22 cellular contexts compared by ENCODE assay signal in the genomic region with DNA sequence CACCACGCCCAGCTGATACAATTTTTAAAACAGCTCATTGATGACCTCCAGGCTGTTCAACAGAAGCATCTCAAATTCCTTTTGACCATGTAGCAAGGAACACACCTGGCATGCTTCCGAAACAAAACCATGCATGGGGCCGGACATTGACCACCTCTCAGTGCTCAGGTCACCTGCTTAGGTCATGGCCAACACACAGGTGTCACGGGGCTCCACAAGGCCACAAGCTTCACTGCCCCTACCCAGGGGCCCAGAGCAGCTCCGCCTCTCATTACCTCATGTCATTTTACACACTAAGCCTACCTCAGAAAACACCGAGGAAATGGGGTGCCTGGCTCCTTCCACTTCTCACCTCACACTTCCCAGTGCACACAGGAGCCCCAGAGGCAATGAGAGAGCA. TPM values are rescaled to one million over a fixed set of nuclear protein-coding genes. Genes with fewer than 3 reads are reported as not detected.
DNase-seq lines count a peak whose midpoint lies in the region; ATAC-seq and TF ChIP-seq lines count a peak whose summit lies in the region.
"Had no signal": no experiment of that assay in that cellular context is flagged by ENCODE, and none has a peak within 500 bp of the region (broad histone marks: within the 10 kb centered on the region; RNA-seq: fewer than 3 reads in every experiment).

No MANE protein-coding gene starts in this region.

- H3K27ac ChIP-seq in C4-2B: peak overlapping the region; percentile 74
- H3K27ac ChIP-seq in WERI-Rb-1: peak overlapping the region; percentile 95
- H3K27ac ChIP-seq in neuronal stem cell (replicated peaks; ENCODE audit: low read length): no peak overlapping the region
- H3K27ac ChIP-seq: A549 had no signal

- peak overlapping the region; percentile 17 for H3K23ac ChIP-seq in neuronal stem cell (ENCODE audit: low read depth, low read length, poor library complexity)

- H2BK15ac ChIP-seq in neuronal stem cell (ENCODE audit: low read length): no peak overlapping the region

- H3K9ac ChIP-seq in neuronal stem cell (ENCODE audit: low read depth, low read length, poor library complexity): no peak overlapping the region

- no CpG with 5 or more reads among the region's 6 CpGs for WGBS in neuronal stem cell (ENCODE audit: extremely low coverage in 2 of 2, insufficient read length in 2 of 2, insufficient replicate concordance in 1 of 2), 2 donors

- DNase-seq in WERI-Rb-1 (no peak), neuronal stem cell (ENCODE audit: low spot score) (no peak), medulla oblongata (ENCODE audit: extremely low spot score) (no peak), COLO668 (lab: John Stamatoyannopoulos, UW; ENCODE audit: unreplicated experiment) (no peak), AML-193 (lab: John Stamatoyannopoulos, UW) (no peak)
- DNase-seq in stimulated activated CD4-positive, alpha-beta T cell treated with anti-CD3 and anti-CD28 coated beads, Interleukin-2, amount 100 ng/mL, for 24 hours: no peak
- DNase-seq: 8988T; ACHN; C1 segment of cervical spinal cord; CD4-positive, CD25-positive, alpha-beta regulatory T cell; CD8-positive, alpha-beta T cell; DMS 273 treated with DMSO at 0.1 percent for 48 hours; DMS79; EL; GDM1; H9 had no signal

- no peak overlapping the region for H2AK5ac ChIP-seq in neuronal stem cell (ENCODE audit: low read depth, low read length)

- no peak for TF ChIP-seq CTCF in C4-2B (conservative IDR thresholded peaks at IDR 0.05)
- TF ChIP-seq CTCF in WERI-Rb-1 (IDR thresholded peaks at IDR 0.05; ENCODE audit: low read depth, low read length): no peak

- H3K27me3 ChIP-seq in WERI-Rb-1 (ENCODE audit: insufficient read depth, low read depth, severe bottlenecking) (no peaks in the 10 kb centered on the region), neuronal stem cell (ENCODE audit: control insufficient read depth in 3 of 3, insufficient read depth in 3 of 3, low read depth in 1 of 3, low read length in 3 of 3) (no peaks in the 10 kb centered on the region)

- peaks cover 0 to 1% of the 10 kb centered on the region in 2 donors for H3K4me1 ChIP-seq in neuronal stem cell (ENCODE audit: control insufficient read depth in 2 of 2, insufficient read depth in 1 of 2, low read depth in 1 of 2, low read length in 2 of 2)
- H3K4me1 ChIP-seq: A549 had no signal

- H3K14ac ChIP-seq in neuronal stem cell (ENCODE audit: low read length): no peak overlapping the region

- H4K91ac ChIP-seq in neuronal stem cell (ENCODE audit: low read depth, low read length, poor library complexity): no peak overlapping the region

- H3K18ac ChIP-seq in neuronal stem cell (ENCODE audit: low read length): no peak overlapping the region

- peaks cover 2% of the 10 kb centered on the region for H3K79me1 ChIP-seq in neuronal stem cell (ENCODE audit: low read depth, low read length)

- H2BK12ac ChIP-seq in neuronal stem cell (ENCODE audit: low read length): no peak overlapping the region

- peak; percentile 7 for ATAC-seq in esophagus mucosa
- ATAC-seq: A549; CD8-positive, alpha-beta T cell; GM12878; GM23338; HCT116 had no signal

- H4K8ac ChIP-seq in neuronal stem cell (ENCODE audit: low read depth, low read length): no peak overlapping the region

- no peak overlapping the region for H2BK120ac ChIP-seq in neuronal stem cell (ENCODE audit: low read depth, low read length)

- H2AFZ ChIP-seq in neuronal stem cell (ENCODE audit: low read length): no peak overlapping the region
- H2AFZ ChIP-seq: GM23338 had no signal

- H3K9me3 ChIP-seq in WERI-Rb-1 (ENCODE audit: severe bottlenecking): no peaks in the 10 kb centered on the region
- no peaks in the 10 kb centered on the region for H3K9me3 ChIP-seq in neuronal stem cell (replicated peaks in 1 of 2; ENCODE audit: control insufficient read depth in 2 of 2, insufficient read depth in 1 of 2, low read depth in 1 of 2, low read length in 2 of 2)
- H3K9me3 ChIP-seq: A549 had no signal

- H3K4me3 ChIP-seq in WERI-Rb-1 (ENCODE audit: low read depth, low read length) (no peak overlapping the region), neuronal stem cell (ENCODE audit: low read length in 2 of 2) (no peak overlapping the region)
- H3K4me3 ChIP-seq: A549, GM12878, GM23338 had no signal

- no peak overlapping the region for H3K4ac ChIP-seq in neuronal stem cell (ENCODE audit: low read length)

- H2BK5ac ChIP-seq in neuronal stem cell (ENCODE audit: low read length): no peak overlapping the region

- H3K4me2 ChIP-seq in neuronal stem cell (ENCODE audit: insufficient read depth, low read length, poor library complexity, severe bottlenecking): no peak overlapping the region
- H3K4me2 ChIP-seq: A549, GM23338 had no signal

- peaks cover 38% of the 10 kb centered on the region for H3K36me3 ChIP-seq in WERI-Rb-1
- H3K36me3 ChIP-seq in neuronal stem cell (replicated peaks in 1 of 2; ENCODE audit: control insufficient read depth in 2 of 2, insufficient read depth in 2 of 2, low read length in 2 of 2): peaks cover 20 to 65% of the 10 kb centered on the region in 2 donors

RNA-seq across cellular contexts. Expression of a gene that starts 26.6 kb away (rescaled TPM):
- 0.36 TPM for total RNA-seq in esophagus mucosa
- 27.0 TPM for polyA plus RNA-seq in neuronal stem cell (2013, experiment 1 of 2)
- polyA plus RNA-seq in neuronal stem cell (2013, experiment 2 of 2): 27.1 TPM

RNA-seq across cellular contexts. Expression of a gene that starts 43.1 kb away (rescaled TPM):
- 31.3 TPM for total RNA-seq in esophagus mucosa
- polyA plus RNA-seq in neuronal stem cell (2013, experiment 1 of 2): 23.0 TPM
- polyA plus RNA-seq in neuronal stem cell (2013, experiment 2 of 2): 23.7 TPM
